Comparison of ENCODE assay signal across 28 cellular contexts in genomic region chr7:132545756-132546155, GRCh38.
"Had no signal": no experiment of that assay in that cellular context is flagged by ENCODE, and none has a peak within 500 bp of the region (broad histone marks: within the 10 kb centered on the region; RNA-seq: fewer than 3 reads in every experiment).

No MANE protein-coding gene starts in this region.

- H3K27ac Mint-ChIP-seq: activated CD4-positive, alpha-beta memory T cell treated with anti-CD3 and anti-CD28 coated beads, Interleukin-2, amount 10 ng/mL, durations not matched to agents 7 days and 5 days; activated CD4-positive, alpha-beta T cell treated with anti-CD3 and anti-CD28 coated beads, Interleukin-2, amount 10 ng/mL, durations not matched to agents 7 days and 5 days; activated naive CD4-positive, alpha-beta T cell treated with anti-CD3 and anti-CD28 coated beads, Interleukin-2, amount 50 U/mL, for 24 hours; activated naive CD8-positive, alpha-beta T cell treated with anti-CD3 and anti-CD28 coated beads, Interleukin-2, amount 50 U/mL, for 24 hours; activated T-helper 17 cell treated with anti-CD3 and anti-CD28 coated beads, Interleukin-2, amount 50 U/mL, for 72 hours; dendritic cell treated with granulocyte-macrophage colony-stimulating factor and Interleukin-4, amounts not matched to agents 40 ng/mL and 50 ng/mL, for 4 days; nephron; stimulated activated memory B cell treated with anti-CD40 and anti-IgM and Interleukin-4, amounts not matched to agents 10 μg/mL and 1 μg/mL and 100 μg/mL, for 72 hours; T-helper 17 cell; WTC11 had no signal

- DNase-seq: activated CD4-positive, alpha-beta memory T cell treated with anti-CD3 and anti-CD28 coated beads, Interleukin-2, amount 10 ng/mL, durations not matched to agents 7 days and 5 days; activated CD4-positive, alpha-beta T cell treated with anti-CD3 and anti-CD28 coated beads for 1 hour; activated CD4-positive, alpha-beta T cell treated with anti-CD3 and anti-CD28 coated beads, Interleukin-2, amount 10 ng/mL, durations not matched to agents 7 days and 5 days; activated naive CD8-positive, alpha-beta T cell treated with anti-CD3 and anti-CD28 coated beads, Interleukin-2, amount 50 U/mL, for 24 hours; activated T-cell treated with anti-CD3 and anti-CD28 coated beads, Interleukin-2, amount 50 U/mL, for 4 hours; amygdala; esophagus squamous epithelium; left ventricle myocardium inferior; pancreas; psoas muscle; sigmoid colon; small intestine; stimulated activated CD4-positive, alpha-beta T cell treated with anti-CD3 and anti-CD28 coated beads, Interleukin-1b, Interleukin-23, amount 100 ng/mL, for 48 hours; stimulated activated CD4-positive, alpha-beta T cell treated with anti-CD3 and anti-CD28 coated beads, Interleukin-4, amount 100 ng/mL, for 4 hours; stimulated activated CD8-positive, alpha-beta memory T cell treated with anti-CD3 and anti-CD28 coated beads, Interleukin-4, amount 100 ng/mL, for 48 hours; T-helper 17 cell; T1000; testis; transverse colon had no signal

- H3K27ac ChIP-seq: epithelial cell of prostate, esophagus squamous epithelium, left ventricle myocardium inferior, neutrophil, pancreas, psoas muscle, sigmoid colon, testis, transverse colon had no signal

- H3K27me3 ChIP-seq: esophagus squamous epithelium, pancreas, sigmoid colon, testis, transverse colon had no signal

- H3K4me3 ChIP-seq: esophagus squamous epithelium, left ventricle myocardium inferior, pancreas, psoas muscle, sigmoid colon, testis, transverse colon had no signal

- ATAC-seq: activated naive CD8-positive, alpha-beta T cell treated with anti-CD3 and anti-CD28 coated beads, Interleukin-2, amount 50 U/mL, for 24 hours; activated T-cell treated with anti-CD3 and anti-CD28 coated beads, Interleukin-2, amount 50 U/mL, for 4 hours; activated T-helper 17 cell treated with anti-CD3 and anti-CD28 coated beads, Interleukin-2, amount 50 U/mL, for 72 hours; pancreas; psoas muscle; stimulated activated memory B cell treated with anti-CD40 and anti-IgM and Interleukin-4, amounts not matched to agents 10 μg/mL and 1 μg/mL and 100 μg/mL, for 72 hours; T-helper 17 cell had no signal

- H3K4me3 Mint-ChIP-seq: activated CD4-positive, alpha-beta memory T cell treated with anti-CD3 and anti-CD28 coated beads, Interleukin-2, amount 10 ng/mL, durations not matched to agents 7 days and 5 days; activated CD4-positive, alpha-beta T cell treated with anti-CD3 and anti-CD28 coated beads, Interleukin-2, amount 10 ng/mL, durations not matched to agents 7 days and 5 days; activated naive CD4-positive, alpha-beta T cell treated with anti-CD3 and anti-CD28 coated beads, Interleukin-2, amount 50 U/mL, for 24 hours; activated naive CD8-positive, alpha-beta T cell treated with anti-CD3 and anti-CD28 coated beads, Interleukin-2, amount 50 U/mL, for 24 hours; activated T-cell treated with anti-CD3 and anti-CD28 coated beads, Interleukin-2, amount 50 U/mL, for 4 hours; activated T-helper 17 cell treated with anti-CD3 and anti-CD28 coated beads, Interleukin-2, amount 50 U/mL, for 72 hours; central memory CD8-positive, alpha-beta T cell; dendritic cell treated with granulocyte-macrophage colony-stimulating factor and Interleukin-4, amounts not matched to agents 40 ng/mL and 50 ng/mL, for 4 days; nephron; stimulated activated memory B cell treated with anti-CD40 and anti-IgM and Interleukin-4, amounts not matched to agents 10 μg/mL and 1 μg/mL and 100 μg/mL, for 72 hours; T-helper 17 cell; WTC11 had no signal

- H3K4me1 ChIP-seq: esophagus squamous epithelium, pancreas, psoas muscle, testis, transverse colon had no signal

- H3K36me3 ChIP-seq: esophagus squamous epithelium, left ventricle myocardium inferior, neutrophil, pancreas, sigmoid colon, transverse colon had no signal

- H3K9me3 ChIP-seq: neutrophil, pancreas, psoas muscle, testis, transverse colon had no signal

- H3K4me1 Mint-ChIP-seq: activated naive CD4-positive, alpha-beta T cell treated with anti-CD3 and anti-CD28 coated beads, Interleukin-2, amount 50 U/mL, for 24 hours; activated T-helper 17 cell treated with anti-CD3 and anti-CD28 coated beads, Interleukin-2, amount 50 U/mL, for 72 hours; central memory CD8-positive, alpha-beta T cell; nephron; stimulated activated memory B cell treated with anti-CD40 and anti-IgM and Interleukin-4, amounts not matched to agents 10 μg/mL and 1 μg/mL and 100 μg/mL, for 72 hours; T-helper 17 cell had no signal

- H3K36me3 Mint-ChIP-seq: stimulated activated memory B cell treated with anti-CD40 and anti-IgM and Interleukin-4, amounts not matched to agents 10 μg/mL and 1 μg/mL and 100 μg/mL, for 72 hours had no signal

- H3K27me3 Mint-ChIP-seq: T-helper 17 cell had no signal
